Comparison of ENCODE assay signal across 1 cellular context in genomic region chr16:69274699-69275235, GRCh38.
TF ChIP-seq lines count a peak whose summit lies in the region.

No MANE protein-coding gene starts in this region.

TF ChIP-seq in K562, 482 proteins besides CTCF, POLR2A, EP300 and RAD21:
- no peak for TF ChIP-seq CLOCK (CRISPR knock-in tag; IDR thresholded peaks at IDR 0.05; ENCODE audit: borderline replicate concordance)
- TF ChIP-seq, protein P1, sequence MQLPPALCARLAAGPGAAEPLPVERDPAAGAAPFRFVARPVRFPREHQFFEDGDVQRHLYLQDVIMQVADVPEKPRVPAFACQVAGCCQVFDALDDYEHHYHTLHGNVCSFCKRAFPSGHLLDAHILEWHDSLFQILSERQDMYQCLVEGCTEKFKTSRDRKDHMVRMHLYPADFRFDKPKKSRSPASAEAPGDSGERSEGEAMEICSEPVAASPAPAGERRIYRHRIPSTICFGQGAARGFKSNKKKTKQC (CRISPR knock-in tag; IDR thresholded peaks at IDR 0.05), result no peak
- peak; percentile 35 for TF ChIP-seq HNRNPK (IDR thresholded peaks at IDR 0.05; ENCODE audit: low read depth, low read length, poor library complexity, severe bottlenecking)
- peak; percentile 61 for TF ChIP-seq PCBP2 (IDR thresholded peaks at IDR 0.05; ENCODE audit: low read depth, low read length, poor library complexity, severe bottlenecking)
TF ChIP-seq in K562: peak in this region for 2.
